ENCODE assay signal across 8 cellular contexts in the genomic region with DNA sequence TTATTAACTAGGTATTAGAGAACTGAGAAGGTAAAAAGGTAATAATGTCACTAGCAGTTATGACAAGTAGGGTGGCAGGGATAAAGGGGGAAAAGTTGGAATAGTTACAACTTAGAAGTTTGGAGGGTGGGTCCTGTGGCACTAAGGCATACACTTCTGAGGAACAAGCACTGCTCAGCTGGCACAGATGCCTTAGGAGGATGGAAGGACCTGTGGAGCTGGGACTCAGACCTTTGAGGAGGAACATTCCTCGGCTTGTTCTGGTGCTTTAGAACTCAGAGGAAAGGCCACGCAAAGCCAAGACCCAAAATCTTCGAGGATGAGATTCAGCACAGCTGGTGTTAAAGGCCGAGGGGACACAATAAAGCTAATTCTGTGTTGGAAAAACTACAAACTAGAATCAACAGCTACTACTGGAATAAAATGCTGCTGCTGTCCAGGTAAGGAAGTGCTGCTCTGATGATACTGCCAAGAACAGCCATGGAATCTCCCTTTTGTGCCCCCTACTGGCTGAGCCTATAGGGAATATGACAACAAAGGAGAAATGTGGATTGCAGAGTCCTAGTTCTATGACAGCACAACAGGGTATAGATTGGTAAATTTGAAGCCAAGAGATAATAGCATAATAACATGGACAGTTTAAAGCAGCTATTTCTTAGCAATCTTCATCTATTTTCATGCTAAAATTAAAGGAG.
DNase-seq lines count a peak whose midpoint lies in the region; ATAC-seq and TF ChIP-seq lines count a peak whose summit lies in the region.

No MANE protein-coding gene starts in this region.

- intact Hi-C loops in PC-9 (cut with micrococcal nuclease; ENCODE audit: unreplicated experiment): no loop called here

- BruUV-seq in PC-9 (replicated peaks; lab: Mats Ljungman, UMichigan): no TSS peak

- H3K4me1 ChIP-seq in PC-9 (replicated peaks; ENCODE audit: insufficient read depth) (no peaks in the 10 kb centered on the region), suprapubic skin (no peaks in the 10 kb centered on the region)

- no peaks in the 10 kb centered on the region for H3K79me2 ChIP-seq in PC-9 (ENCODE audit: low read depth)

- H3K27ac ChIP-seq in PC-9 (no peak overlapping the region), suprapubic skin (no peak overlapping the region)

- no peaks in the 10 kb centered on the region for H3K36me3 ChIP-seq in PC-9 (ENCODE audit: low read depth)
- no peaks in the 10 kb centered on the region for H3K36me3 ChIP-seq in suprapubic skin

- DNase-seq in activated CD4-positive, alpha-beta T cell treated with anti-CD3 and anti-CD28 coated beads for 48 hours: peak; percentile 18
- no peak for DNase-seq in activated CD4-positive, alpha-beta T cell treated with anti-CD3 and anti-CD28 coated beads, Interleukin-2, amount 50 U/mL, for 4 hours
- DNase-seq in PC-9 (peak in 1 of 2 experiments; percentile 4), foreskin fibroblast (peak in 1 of 2 donors; percentile 28), suprapubic skin (ENCODE audit: low spot score in 2 of 2) (no peak), OCI-M2 (lab: John Stamatoyannopoulos, UW; ENCODE audit: unreplicated experiment) (no peak), T-helper 9 cell (no peak)

- H3K9me2 ChIP-seq in PC-9 (ENCODE audit: insufficient read depth): no peaks in the 10 kb centered on the region

- no peaks in the 10 kb centered on the region for H3F3A ChIP-seq in PC-9 (ENCODE audit: insufficient read depth, low read depth)

- ATAC-seq in HG02852 (IDR thresholded peaks at IDR 0.05; ENCODE audit: unreplicated experiment): peak; percentile 52

- TF ChIP-seq EP300 in suprapubic skin (IDR thresholded peaks at IDR 0.05): no peak

- no peak overlapping the region for H3K4me3 ChIP-seq in PC-9
- H3K4me3 ChIP-seq in foreskin fibroblast (ENCODE audit: low read depth in 1 of 2, low read length in 2 of 2): no peak overlapping the region
- no peak overlapping the region for H3K4me3 ChIP-seq in suprapubic skin

- no peak overlapping the region for H3K4me2 ChIP-seq in PC-9

- TF ChIP-seq CTCF in PC-9 (conservative IDR thresholded peaks at IDR 0.05) (peak; percentile 64), foreskin fibroblast (IDR thresholded peaks at IDR 0.05; ENCODE audit: low read depth, low read length) (peak; percentile 43), suprapubic skin (IDR thresholded peaks at IDR 0.05) (peak in 1 of 2 donors; percentile 20)

- CTCF ChIA-PET in PC-9 (lab: Charles Lee): no interaction called here

- no peak for TF ChIP-seq POLR2A in suprapubic skin (IDR thresholded peaks at IDR 0.05)

- H3K9me3 ChIP-seq in PC-9 (ENCODE audit: insufficient read depth, low read depth): no peaks in the 10 kb centered on the region
- H3K9me3 ChIP-seq in suprapubic skin: no peaks in the 10 kb centered on the region

- H3K27me3 ChIP-seq in PC-9 (ENCODE audit: insufficient read depth, low read depth) (no peaks in the 10 kb centered on the region), suprapubic skin (no peaks in the 10 kb centered on the region)

- 87% methylated on average over 4 of the region's 4 CpGs for WGBS in suprapubic skin

- H4K20me1 ChIP-seq in PC-9 (ENCODE audit: insufficient read depth): no peaks in the 10 kb centered on the region

- H2AFZ ChIP-seq in PC-9: no peak overlapping the region

- POLR2A ChIA-PET in PC-9 (lab: Charles Lee; ENCODE audit: unreplicated experiment): no interaction called here
